ENCODE assay signal across 8 cellular contexts in genomic region chr11:78188012-78188808, GRCh38. TPM values are rescaled to one million over a fixed set of nuclear protein-coding genes. Genes with fewer than 3 reads are reported as not detected.
DNase-seq lines count a peak whose midpoint lies in the region; ATAC-seq and TF ChIP-seq lines count a peak whose summit lies in the region.

KCTD21 (minus strand) TSS chr11:78188626; CDS start chr11:78174554, 14,072 bp downstream.

- peak within 1 kb of the TSS; percentile 99 for H3K4me2 ChIP-seq in PC-3 (ENCODE audit: low read length)

- intact Hi-C loops in PC-3 (cut with micrococcal nuclease) = loop anchor here (1.0 kb wide), 1 partner anchor 39 kb away; no protein-coding TSS in a partner anchor

- CTCF ChIA-PET in PC-3 (lab: Charles Lee) = interaction anchor here (0.6 to 1.1 kb wide), 3 partner anchors 17 to 39 kb away, joined by 3 to 11 read pairs (median 3); no protein-coding TSS in a partner anchor

- no peaks in the 10 kb centered on the region for H3F3A ChIP-seq in PC-3 (ENCODE audit: low read length, unreplicated experiment)

- ATAC-seq in GM21717 (IDR thresholded peaks at IDR 0.05; ENCODE audit: unreplicated experiment) (peak; percentile 94), PC-3 (peak; percentile 94)

- H3K36me3 ChIP-seq in PC-3 (ENCODE audit: low read depth, low read length) = 0 out of 2 replicates have a peak, but pooled peaks cover 2% of the 10 kb centered on the region

- DNase-seq in DMS53 (lab: John Stamatoyannopoulos, UW) (peak; percentile 100), PC-3 (peak; percentile 99), epithelial cell of proximal tubule (ENCODE audit: low read depth) (peak; percentile 61), mucosa of gallbladder (ENCODE audit: low spot score) (peak; percentile 97)
- peak; percentile 82 for DNase-seq in Jurkat, Clone E6-1 (ENCODE audit: low read depth, low spot score)
- DNase-seq in activated T-cell treated with anti-CD3 and anti-CD28 coated beads, Interleukin-2, amount 50 U/mL, for 1 hour = peak; percentile 90
- DNase-seq in stimulated activated CD8-positive, alpha-beta memory T cell treated with anti-CD3 and anti-CD28 coated beads, Interleukin-4, amount 100 ng/mL, for 24 hours (ENCODE audit: low read depth) = peak; percentile 89

- H3K4me1 ChIP-seq in PC-3 (ENCODE audit: insufficient read depth, low read length) = peaks cover 40% of the 10 kb centered on the region

- POLR2A ChIA-PET in PC-3 (lab: Charles Lee; ENCODE audit: unreplicated experiment) = interaction anchor here (0.5 to 1.0 kb wide), 3 partner anchors 39 to 45 kb away, joined by 3 read pairs; no protein-coding TSS in a partner anchor

- no peak for TF ChIP-seq CTCF in PC-3 (conservative IDR thresholded peaks at IDR 0.05; ENCODE audit: low read depth, low read length)
- TF ChIP-seq CTCF in epithelial cell of proximal tubule (conservative IDR thresholded peaks at IDR 0.05; ENCODE audit: low read depth, low read length) = no peak

- H3K9ac ChIP-seq in PC-3 (ENCODE audit: low read length) = peak within 1 kb of the TSS; percentile 81

- H2AFZ ChIP-seq in PC-3 (ENCODE audit: low read length) = peak within 1 kb of the TSS; percentile 91

- H3K79me2 ChIP-seq in PC-3 (ENCODE audit: low read length) = peaks cover 62% of the 10 kb centered on the region

- H3K27ac ChIP-seq in PC-3 (ENCODE audit: low read length) = peak within 1 kb of the TSS; percentile 50

- peak within 1 kb of the TSS; percentile 82 for H3K4me3 ChIP-seq in Jurkat, Clone E6-1 (ENCODE audit: low read length)
- H3K4me3 ChIP-seq in PC-3 (ENCODE audit: low read length) (peak within 1 kb of the TSS; percentile 97), epithelial cell of proximal tubule (ENCODE audit: low read depth, low read length) (peak within 1 kb of the TSS; percentile 80)

- H3K9me3 ChIP-seq in PC-3 (ENCODE audit: low read length) = no peaks in the 10 kb centered on the region

- no peaks in the 10 kb centered on the region for H3K9me2 ChIP-seq in PC-3 (replicated peaks; ENCODE audit: low read length)

- no peaks in the 10 kb centered on the region for H3K27me3 ChIP-seq in PC-3 (ENCODE audit: low read length)

- H4K20me1 ChIP-seq in PC-3 (ENCODE audit: low read length) = no peaks in the 10 kb centered on the region

- BruUV-seq in PC-3 (replicated peaks; lab: Mats Ljungman, UMichigan) = no TSS peak

RNA-seq across cellular contexts. Expression of gene KCTD21, which starts in this region (rescaled TPM):
- 6.2 TPM for polyA plus RNA-seq in Jurkat, Clone E6-1 (2012; ENCODE audit: insufficient read depth, insufficient read length)
- total RNA-seq in PC-3 (2014; rRNA removed) = 9.4 and 13.0 TPM in 2 replicates
- 4.4 and 6.2 TPM in 2 replicates for total RNA-seq in epithelial cell of proximal tubule
- 16.4 TPM for total RNA-seq in mucosa of gallbladder

Comparison
In these comparisons a context has a peak if more than half of its experiments do, and no peak if none do; other contexts are left out.
1. Peak in every context shown above with its lines: DNase-seq, ATAC-seq, H3K4me3 ChIP-seq and H3K27ac ChIP-seq.